ENCODE assay signal across 18 cellular contexts in the genomic region with DNA sequence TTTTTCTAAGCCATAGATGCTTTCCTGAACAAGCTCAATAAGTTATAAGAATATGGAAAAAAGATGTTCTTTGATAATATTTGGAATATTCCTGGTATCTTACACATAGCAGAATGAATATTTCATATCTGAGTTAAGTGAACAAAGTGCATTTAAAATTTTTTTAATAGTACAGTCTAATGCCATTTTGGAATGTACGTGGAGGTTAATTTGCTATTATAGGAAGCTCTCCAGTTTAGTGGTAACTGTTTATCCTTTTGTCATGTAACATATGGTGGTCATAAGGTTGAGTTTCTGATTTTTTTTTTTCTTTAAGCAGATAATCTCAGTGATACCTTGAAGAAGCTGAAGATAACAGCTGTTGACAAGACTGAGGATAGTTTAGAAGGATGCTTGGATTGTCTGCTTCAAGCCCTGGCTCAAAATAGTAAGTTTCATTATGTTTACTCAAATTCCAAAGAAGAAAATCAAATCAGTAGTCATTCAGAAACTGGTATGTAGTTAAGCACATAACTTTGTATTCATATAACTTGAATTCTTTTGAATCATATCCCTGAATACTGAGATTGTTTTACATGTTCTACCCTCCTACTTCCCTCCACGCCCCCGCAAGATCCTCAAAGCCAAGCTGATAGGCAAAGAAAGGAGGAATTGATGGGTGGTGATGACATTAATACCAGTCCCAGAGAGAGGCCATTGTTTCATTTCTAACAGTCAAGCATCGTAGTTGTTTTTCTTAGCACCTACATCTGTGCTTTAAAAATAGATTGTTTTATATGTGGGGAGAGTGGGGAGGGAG. TPM values are rescaled to one million over a fixed set of nuclear protein-coding genes. Genes with fewer than 3 reads are reported as not detected.
DNase-seq lines count a peak whose midpoint lies in the region; FAIRE-seq and TF ChIP-seq lines count a peak whose summit lies in the region.
"Had no signal": no experiment of that assay in that cellular context is flagged by ENCODE, and none has a peak within 500 bp of the region (broad histone marks: within the 10 kb centered on the region; RNA-seq: fewer than 3 reads in every experiment).

No MANE protein-coding gene starts in this region.

- H3K4me3 Mint-ChIP-seq in immature natural killer cell (no peak overlapping the region), progenitor cell of endocrine pancreas (ENCODE audit: low read depth) (no peak overlapping the region)
- H3K4me3 Mint-ChIP-seq: activated naive CD4-positive, alpha-beta T cell treated with anti-CD3 and anti-CD28 coated beads, Interleukin-2, amount 50 U/mL, for 24 hours; GM23338; natural killer cell treated with Interleukin-12 subunit alpha and Interleukin-12 subunit beta and Interleukin-15 and Interleukin-18, amount 100 ng/mL, for 72 hours; stimulated activated naive CD8-positive, alpha-beta T cell treated with anti-CD3 and anti-CD28 coated beads, Interleukin-15, amount 100 ng/mL, for 72 hours; WTC11 had no signal

- DNase-seq in Ammon's horn (ENCODE audit: low spot score), result peak; percentile 55
- peak; percentile 5 for DNase-seq in EL
- DNase-seq in cardiac fibroblast (ENCODE audit: low read depth in 2 of 2), result peak; percentile 35 to 60
- DNase-seq in nucleus accumbens (lab: John Stamatoyannopoulos, UW), result peak in 36 of 56 donors; percentile 1 to 66 (median 21)
- no peak for DNase-seq in NCI-H345 (lab: John Stamatoyannopoulos, UW)
- no peak for DNase-seq in frontal cortex (ENCODE audit: low spot score in 2 of 2)
- DNase-seq in immature natural killer cell, result no peak
- DNase-seq in progenitor cell of endocrine pancreas (ENCODE audit: low spot score, unreplicated experiment), result no peak
- DNase-seq: kidney; NCI-H1092; NCI-H526; SIG-M5; stimulated activated naive CD8-positive, alpha-beta T cell treated with anti-CD3 and anti-CD28 coated beads, Interleukin-15, amount 100 ng/mL, for 72 hours had no signal

- peaks cover 47 to 59% of the 10 kb centered on the region in 2 donors for H3K4me1 Mint-ChIP-seq in immature natural killer cell
- H3K4me1 Mint-ChIP-seq in progenitor cell of endocrine pancreas (ENCODE audit: low read depth), result peaks cover 4% of the 10 kb centered on the region

- H3K27ac Mint-ChIP-seq in immature natural killer cell (no peak overlapping the region), progenitor cell of endocrine pancreas (no peak overlapping the region)
- H3K27ac Mint-ChIP-seq: activated naive CD4-positive, alpha-beta T cell treated with anti-CD3 and anti-CD28 coated beads, Interleukin-2, amount 50 U/mL, for 24 hours; GM23338; natural killer cell treated with Interleukin-12 subunit alpha and Interleukin-12 subunit beta and Interleukin-15 and Interleukin-18, amount 100 ng/mL, for 72 hours; stimulated activated naive CD8-positive, alpha-beta T cell treated with anti-CD3 and anti-CD28 coated beads, Interleukin-15, amount 100 ng/mL, for 72 hours; WTC11 had no signal

- no peak overlapping the region for H3K4me3 ChIP-seq in cardiac fibroblast (replicated peaks in 1 of 2; ENCODE audit: low read depth in 2 of 2, low read length in 2 of 2)
- H3K4me3 ChIP-seq: coronary artery, GM23338 had no signal

- no peak for FAIRE-seq in frontal cortex (lab: Jason Lieb, UNC)

- peaks cover 4 to 10% (median 10%) of the 10 kb centered on the region in 3 donors for H3K36me3 Mint-ChIP-seq in immature natural killer cell
- peaks cover 4% of the 10 kb centered on the region for H3K36me3 Mint-ChIP-seq in progenitor cell of endocrine pancreas (ENCODE audit: insufficient read depth)
- H3K36me3 Mint-ChIP-seq: WTC11 had no signal

- no peak for TF ChIP-seq CTCF in cardiac fibroblast (IDR thresholded peaks at IDR 0.05; ENCODE audit: low read depth, low read length)
- no peak for TF ChIP-seq CTCF in progenitor cell of endocrine pancreas (IDR thresholded peaks at IDR 0.05; ENCODE audit: unreplicated experiment)

- H3K27me3 Mint-ChIP-seq in immature natural killer cell (ENCODE audit: low read depth in 3 of 3), result no peaks in the 10 kb centered on the region
- H3K27me3 Mint-ChIP-seq in progenitor cell of endocrine pancreas, result no peaks in the 10 kb centered on the region
- H3K27me3 Mint-ChIP-seq: activated naive CD4-positive, alpha-beta T cell treated with anti-CD3 and anti-CD28 coated beads, Interleukin-2, amount 50 U/mL, for 24 hours; natural killer cell treated with Interleukin-12 subunit alpha and Interleukin-12 subunit beta and Interleukin-15 and Interleukin-18, amount 100 ng/mL, for 72 hours; stimulated activated naive CD8-positive, alpha-beta T cell treated with anti-CD3 and anti-CD28 coated beads, Interleukin-15, amount 100 ng/mL, for 72 hours had no signal

- H3K9me3 Mint-ChIP-seq in immature natural killer cell, result no peaks in the 10 kb centered on the region
- H3K9me3 Mint-ChIP-seq in progenitor cell of endocrine pancreas (ENCODE audit: low read depth), result no peaks in the 10 kb centered on the region
- H3K9me3 Mint-ChIP-seq: activated naive CD4-positive, alpha-beta T cell treated with anti-CD3 and anti-CD28 coated beads, Interleukin-2, amount 50 U/mL, for 24 hours; GM23338; natural killer cell treated with Interleukin-12 subunit alpha and Interleukin-12 subunit beta and Interleukin-15 and Interleukin-18, amount 100 ng/mL, for 72 hours; stimulated activated naive CD8-positive, alpha-beta T cell treated with anti-CD3 and anti-CD28 coated beads, Interleukin-15, amount 100 ng/mL, for 72 hours; WTC11 had no signal

RNA-seq across cellular contexts. Expression of a gene that starts 32.1 kb away (rescaled TPM):
- 161 TPM for total RNA-seq in frontal cortex
- polyA plus RNA-seq in immature natural killer cell, result 10 to 100 TPM; 50.4 to 85.0 (median 54.8) TPM
- total RNA-seq in progenitor cell of endocrine pancreas, result 24.4 and 25.7 TPM in 2 replicates

Comparison
In these comparisons a context has a peak if more than half of its experiments do, and no peak if none do; other contexts are left out.
1. DNase-seq: peak in Ammon's horn (single experiment), EL (single experiment), cardiac fibroblast (2 of 2) and nucleus accumbens (36 of 56); none in NCI-H345 (single experiment), frontal cortex (0 of 2), immature natural killer cell (0 of 3) and progenitor cell of endocrine pancreas (single experiment).